In genomic region chr1:231337472-231338269, GRCh38 we compare ENCODE assay signal across 9 cellular contexts. TPM values are rescaled to one million over a fixed set of nuclear protein-coding genes. Genes with fewer than 3 reads are reported as not detected.
A peak's percentile ranks its signal among the peaks of the same experiment; 100 is the strongest.
DNase-seq lines count a peak whose midpoint lies in the region; ATAC-seq, FAIRE-seq and TF ChIP-seq lines count a peak whose summit lies in the region.
"Had no signal": no experiment of that assay in that cellular context is flagged by ENCODE, and none has a peak within 500 bp of the region (broad histone marks: within the 10 kb centered on the region; RNA-seq: fewer than 3 reads in every experiment).

Gene EXOC8, minus strand, starts transcription at chr1:231337852. Its CDS starts 107 bp downstream, at chr1:231337745.

- peak within 1 kb of the TSS; percentile 97 for H3K9ac ChIP-seq in smooth muscle cell (ENCODE audit: low read depth)

- peaks cover 49% of the 10 kb centered on the region for H4K20me1 ChIP-seq in smooth muscle cell (ENCODE audit: low read depth)

- H3K9me3 ChIP-seq in smooth muscle cell (replicated peaks; ENCODE audit: low read depth), result no peaks in the 10 kb centered on the region

- TF ChIP-seq CTCF in WI38 (IDR thresholded peaks at IDR 0.05; ENCODE audit: low read depth, low read length), result no peak
- peak; percentile 16 for TF ChIP-seq CTCF in bronchial epithelial cell (IDR thresholded peaks at IDR 0.05; ENCODE audit: insufficient read depth, low read length, severe bottlenecking)
- TF ChIP-seq CTCF in smooth muscle cell (IDR thresholded peaks at IDR 0.05; ENCODE audit: borderline replicate concordance, insufficient read depth, poor library complexity, severe bottlenecking), result no peak

- peak; percentile 93 for FAIRE-seq in bronchial epithelial cell (lab: Jason Lieb, UNC)
- FAIRE-seq: colon had no signal

- peak within 1 kb of the TSS; percentile 95 for H2AFZ ChIP-seq in smooth muscle cell (ENCODE audit: low read depth)

- H3K27ac ChIP-seq in smooth muscle cell (ENCODE audit: low read depth), result peak within 1 kb of the TSS; percentile 98

- WGBS in smooth muscle cell (ENCODE audit: low lambda C conversion rate), result under 1% methylated on average over 74 of the region's 74 CpGs

- H3K4me3 ChIP-seq in WI38 (ENCODE audit: low read depth, low read length), result peak within 1 kb of the TSS; percentile 96
- H3K4me3 ChIP-seq in bronchial epithelial cell (ENCODE audit: low read depth, low read length), result peak within 1 kb of the TSS; percentile 96
- H3K4me3 ChIP-seq in smooth muscle cell, result peak within 1 kb of the TSS; percentile 81

- H3K79me2 ChIP-seq in smooth muscle cell (ENCODE audit: low read depth), result peaks cover 80% of the 10 kb centered on the region

- H3K27me3 ChIP-seq in bronchial epithelial cell (ENCODE audit: control insufficient read depth, insufficient read depth, low read length), result no peaks in the 10 kb centered on the region
- no peaks in the 10 kb centered on the region for H3K27me3 ChIP-seq in smooth muscle cell (ENCODE audit: low read depth)

- H3K4me2 ChIP-seq in smooth muscle cell, result peak within 1 kb of the TSS; percentile 95

- DNase-seq in AG08395 (ENCODE audit: low spot score) (peak; percentile 99), NCI-H2227 treated with DMSO at 0.1 percent for 48 hours (lab: John Stamatoyannopoulos, UW) (peak; percentile 99), bronchial epithelial cell (ENCODE audit: low read depth) (peak; percentile 96), iPS-NIHi7 (ENCODE audit: extremely low spot score) (peak; percentile 96), smooth muscle cell (lab: John Stamatoyannopoulos, UW; ENCODE audit: unreplicated experiment) (peak; percentile 96)

- H3K4me1 ChIP-seq in smooth muscle cell (ENCODE audit: low read depth), result peaks cover 47% of the 10 kb centered on the region

- no peaks in the 10 kb centered on the region for H3K36me3 ChIP-seq in bronchial epithelial cell (ENCODE audit: control insufficient read depth, insufficient read depth, low read length)
- H3K36me3 ChIP-seq in smooth muscle cell (ENCODE audit: low read depth), result no peaks in the 10 kb centered on the region

- ATAC-seq in GM18907 (IDR thresholded peaks at IDR 0.05; ENCODE audit: unreplicated experiment) (peak; percentile 80), HG03159 (IDR thresholded peaks at IDR 0.05; ENCODE audit: unreplicated experiment) (peak; percentile 69)

- no peaks in the 10 kb centered on the region for H3F3A ChIP-seq in smooth muscle cell (ENCODE audit: low read depth)

RNA-seq across cellular contexts. Expression of gene EXOC8, which starts in this region (rescaled TPM):
- total RNA-seq in bronchial epithelial cell, result 17.4 and 19.5 TPM in 2 replicates
- 15.6 and 19.7 TPM in 2 replicates for total RNA-seq in smooth muscle cell
- 4.2 and 4.3 TPM in 2 replicates for polyA plus RNA-seq in smooth muscle cell

Comparison
In these comparisons a context has a peak if more than half of its experiments do, and no peak if none do; other contexts are left out.
1. Peak in every context shown above with its lines: DNase-seq, ATAC-seq, H3K4me3 ChIP-seq and H3K27ac ChIP-seq.